10 cellular contexts compared by ENCODE assay signal in genomic region chr2:39018633-39019032, GRCh38.
"Had no signal": no experiment of that assay in that cellular context is flagged by ENCODE, and none has a peak within 500 bp of the region (broad histone marks: within the 10 kb centered on the region; RNA-seq: fewer than 3 reads in every experiment).

No MANE protein-coding gene starts in this region.

- H3K27me3 ChIP-seq: brain microvascular endothelial cell had no signal

- DNase-seq: activated B cell treated with CpG ODN at 0.5 μM for 24 hours; activated CD4-positive, alpha-beta T cell treated with anti-CD3 and anti-CD28 coated beads, Interleukin-2, amount 10 ng/mL, durations not matched to agents 7 days and 5 days; amygdala; brain microvascular endothelial cell; hypothalamus; stimulated activated CD4-positive, alpha-beta T cell treated with anti-CD3 and anti-CD28 coated beads, Interleukin-15, amount 100 ng/mL, for 24 hours; stimulated activated CD4-positive, alpha-beta T cell treated with anti-CD3 and anti-CD28 coated beads, Interleukin-4, amount 100 ng/mL, for 24 hours had no signal

- H3K4me1 Mint-ChIP-seq: activated B cell treated with CpG ODN at 0.5 μM for 24 hours; activated CD4-positive, alpha-beta T cell treated with anti-CD3 and anti-CD28 coated beads, Interleukin-2, amount 10 ng/mL, durations not matched to agents 7 days and 5 days had no signal

- H3K36me3 Mint-ChIP-seq: activated naive CD4-positive, alpha-beta T cell treated with anti-CD3 and anti-CD28 coated beads, Interleukin-2, amount 50 U/mL, for 72 hours had no signal

- H3K27me3 Mint-ChIP-seq: activated B cell treated with CpG ODN at 0.5 μM for 24 hours; activated CD4-positive, alpha-beta T cell treated with anti-CD3 and anti-CD28 coated beads, Interleukin-2, amount 10 ng/mL, durations not matched to agents 7 days and 5 days; stimulated activated naive CD8-positive, alpha-beta T cell treated with anti-CD3 and anti-CD28 coated beads, Interleukin-15, Interleukin-2, amounts not matched to agents 100 ng/mL and 50 ng/mL, for 24 hours had no signal

- H3K27ac Mint-ChIP-seq: activated B cell treated with CpG ODN at 0.5 μM for 24 hours; activated CD4-positive, alpha-beta T cell treated with anti-CD3 and anti-CD28 coated beads, Interleukin-2, amount 10 ng/mL, durations not matched to agents 7 days and 5 days; activated naive CD4-positive, alpha-beta T cell treated with anti-CD3 and anti-CD28 coated beads, Interleukin-2, amount 50 U/mL, for 72 hours; stimulated activated naive CD8-positive, alpha-beta T cell treated with anti-CD3 and anti-CD28 coated beads, Interleukin-15, Interleukin-2, amounts not matched to agents 100 ng/mL and 50 ng/mL, for 24 hours; T-helper 1 cell treated with Interleukin-12 subunit alpha and Interleukin-12 subunit beta and Interleukin-4 antibody, amounts not matched to agents 30 μg/mL and 1 μg/mL, for 36 hours had no signal

- H3K4me3 Mint-ChIP-seq: activated B cell treated with CpG ODN at 0.5 μM for 24 hours; activated CD4-positive, alpha-beta T cell treated with anti-CD3 and anti-CD28 coated beads, Interleukin-2, amount 10 ng/mL, durations not matched to agents 7 days and 5 days; stimulated activated naive CD8-positive, alpha-beta T cell treated with anti-CD3 and anti-CD28 coated beads, Interleukin-15, Interleukin-2, amounts not matched to agents 100 ng/mL and 50 ng/mL, for 24 hours; T-helper 1 cell treated with Interleukin-12 subunit alpha and Interleukin-12 subunit beta and Interleukin-4 antibody, amounts not matched to agents 30 μg/mL and 1 μg/mL, for 36 hours had no signal

- H3K9me3 Mint-ChIP-seq: activated B cell treated with CpG ODN at 0.5 μM for 24 hours; activated CD4-positive, alpha-beta T cell treated with anti-CD3 and anti-CD28 coated beads, Interleukin-2, amount 10 ng/mL, durations not matched to agents 7 days and 5 days; activated naive CD4-positive, alpha-beta T cell treated with anti-CD3 and anti-CD28 coated beads, Interleukin-2, amount 50 U/mL, for 72 hours; stimulated activated naive CD8-positive, alpha-beta T cell treated with anti-CD3 and anti-CD28 coated beads, Interleukin-15, Interleukin-2, amounts not matched to agents 100 ng/mL and 50 ng/mL, for 24 hours; T-helper 1 cell treated with Interleukin-12 subunit alpha and Interleukin-12 subunit beta and Interleukin-4 antibody, amounts not matched to agents 30 μg/mL and 1 μg/mL, for 36 hours had no signal

- H3K27ac ChIP-seq: brain microvascular endothelial cell had no signal
